Comparison of ENCODE assay signal across 2 cellular contexts in genomic region chr12:18296201-18296908, GRCh38.
TF ChIP-seq lines count a peak whose summit lies in the region.

No MANE protein-coding gene starts in this region.

TF ChIP-seq in HCT116, 20 proteins besides CTCF, POLR2A, EP300 and RAD21 (continued from another document):
- TF ChIP-seq, protein P1, sequence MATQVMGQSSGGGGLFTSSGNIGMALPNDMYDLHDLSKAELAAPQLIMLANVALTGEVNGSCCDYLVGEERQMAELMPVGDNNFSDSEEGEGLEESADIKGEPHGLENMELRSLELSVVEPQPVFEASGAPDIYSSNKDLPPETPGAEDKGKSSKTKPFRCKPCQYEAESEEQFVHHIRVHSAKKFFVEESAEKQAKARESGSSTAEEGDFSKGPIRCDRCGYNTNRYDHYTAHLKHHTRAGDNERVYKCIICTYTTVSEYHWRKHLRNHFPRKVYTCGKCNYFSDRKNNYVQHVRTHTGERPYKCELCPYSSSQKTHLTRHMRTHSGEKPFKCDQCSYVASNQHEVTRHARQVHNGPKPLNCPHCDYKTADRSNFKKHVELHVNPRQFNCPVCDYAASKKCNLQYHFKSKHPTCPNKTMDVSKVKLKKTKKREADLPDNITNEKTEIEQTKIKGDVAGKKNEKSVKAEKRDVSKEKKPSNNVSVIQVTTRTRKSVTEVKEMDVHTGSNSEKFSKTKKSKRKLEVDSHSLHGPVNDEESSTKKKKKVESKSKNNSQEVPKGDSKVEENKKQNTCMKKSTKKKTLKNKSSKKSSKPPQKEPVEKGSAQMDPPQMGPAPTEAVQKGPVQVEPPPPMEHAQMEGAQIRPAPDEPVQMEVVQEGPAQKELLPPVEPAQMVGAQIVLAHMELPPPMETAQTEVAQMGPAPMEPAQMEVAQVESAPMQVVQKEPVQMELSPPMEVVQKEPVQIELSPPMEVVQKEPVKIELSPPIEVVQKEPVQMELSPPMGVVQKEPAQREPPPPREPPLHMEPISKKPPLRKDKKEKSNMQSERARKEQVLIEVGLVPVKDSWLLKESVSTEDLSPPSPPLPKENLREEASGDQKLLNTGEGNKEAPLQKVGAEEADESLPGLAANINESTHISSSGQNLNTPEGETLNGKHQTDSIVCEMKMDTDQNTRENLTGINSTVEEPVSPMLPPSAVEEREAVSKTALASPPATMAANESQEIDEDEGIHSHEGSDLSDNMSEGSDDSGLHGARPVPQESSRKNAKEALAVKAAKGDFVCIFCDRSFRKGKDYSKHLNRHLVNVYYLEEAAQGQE (IDR thresholded peaks at IDR 0.05; ENCODE audit: low read depth), result no peak
- no peak for TF ChIP-seq EZH2phosphoT487 (IDR thresholded peaks at IDR 0.05; ENCODE audit: borderline replicate concordance)
- TF ChIP-seq, protein P2, sequence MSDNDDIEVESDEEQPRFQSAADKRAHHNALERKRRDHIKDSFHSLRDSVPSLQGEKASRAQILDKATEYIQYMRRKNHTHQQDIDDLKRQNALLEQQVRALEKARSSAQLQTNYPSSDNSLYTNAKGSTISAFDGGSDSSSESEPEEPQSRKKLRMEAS (IDR thresholded peaks at IDR 0.05), result no peak
- TF ChIP-seq EZH2 (IDR thresholded peaks at IDR 0.05), result no peak
- TF ChIP-seq CBX3 (IDR thresholded peaks at IDR 0.05; ENCODE audit: low read depth), result no peak
- TF ChIP-seq TCF7L2 (IDR thresholded peaks at IDR 0.05; ENCODE audit: borderline replicate concordance, extremely low read depth, insufficient read depth, insufficient read length), result no peak
- TF ChIP-seq ZFX (IDR thresholded peaks at IDR 0.05), result no peak

TF ChIP-seq in SK-N-SH treated with all-trans-retinoic acid at 6 μM for 48 hours, 23 proteins besides CTCF, POLR2A, EP300 and RAD21:
- TF ChIP-seq, protein P3, sequence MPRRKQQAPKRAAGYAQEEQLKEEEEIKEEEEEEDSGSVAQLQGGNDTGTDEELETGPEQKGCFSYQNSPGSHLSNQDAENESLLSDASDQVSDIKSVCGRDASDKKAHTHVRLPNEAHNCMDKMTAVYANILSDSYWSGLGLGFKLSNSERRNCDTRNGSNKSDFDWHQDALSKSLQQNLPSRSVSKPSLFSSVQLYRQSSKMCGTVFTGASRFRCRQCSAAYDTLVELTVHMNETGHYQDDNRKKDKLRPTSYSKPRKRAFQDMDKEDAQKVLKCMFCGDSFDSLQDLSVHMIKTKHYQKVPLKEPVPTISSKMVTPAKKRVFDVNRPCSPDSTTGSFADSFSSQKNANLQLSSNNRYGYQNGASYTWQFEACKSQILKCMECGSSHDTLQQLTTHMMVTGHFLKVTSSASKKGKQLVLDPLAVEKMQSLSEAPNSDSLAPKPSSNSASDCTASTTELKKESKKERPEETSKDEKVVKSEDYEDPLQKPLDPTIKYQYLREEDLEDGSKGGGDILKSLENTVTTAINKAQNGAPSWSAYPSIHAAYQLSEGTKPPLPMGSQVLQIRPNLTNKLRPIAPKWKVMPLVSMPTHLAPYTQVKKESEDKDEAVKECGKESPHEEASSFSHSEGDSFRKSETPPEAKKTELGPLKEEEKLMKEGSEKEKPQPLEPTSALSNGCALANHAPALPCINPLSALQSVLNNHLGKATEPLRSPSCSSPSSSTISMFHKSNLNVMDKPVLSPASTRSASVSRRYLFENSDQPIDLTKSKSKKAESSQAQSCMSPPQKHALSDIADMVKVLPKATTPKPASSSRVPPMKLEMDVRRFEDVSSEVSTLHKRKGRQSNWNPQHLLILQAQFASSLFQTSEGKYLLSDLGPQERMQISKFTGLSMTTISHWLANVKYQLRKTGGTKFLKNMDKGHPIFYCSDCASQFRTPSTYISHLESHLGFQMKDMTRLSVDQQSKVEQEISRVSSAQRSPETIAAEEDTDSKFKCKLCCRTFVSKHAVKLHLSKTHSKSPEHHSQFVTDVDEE (CRISPR knock-in tag; IDR thresholded peaks at IDR 0.05), result no peak
- TF ChIP-seq GLIS3 (CRISPR knock-in tag; IDR thresholded peaks at IDR 0.05) (no peak), ISL1 (CRISPR knock-in tag; IDR thresholded peaks at IDR 0.05) (no peak), ZFP30 (CRISPR knock-in tag; IDR thresholded peaks at IDR 0.05) (no peak), ZNF565 (CRISPR knock-in tag; conservative IDR thresholded peaks at IDR 0.05; ENCODE audit: low read depth) (no peak), ZC3H10 (CRISPR knock-in tag; IDR thresholded peaks at IDR 0.05) (no peak), TCF4 (CRISPR knock-in tag; IDR thresholded peaks at IDR 0.05; ENCODE audit: borderline replicate concordance) (no peak), CSDC2 (CRISPR knock-in tag; IDR thresholded peaks at IDR 0.05) (no peak)
